8 cellular contexts compared by ENCODE assay signal in the genomic region with DNA sequence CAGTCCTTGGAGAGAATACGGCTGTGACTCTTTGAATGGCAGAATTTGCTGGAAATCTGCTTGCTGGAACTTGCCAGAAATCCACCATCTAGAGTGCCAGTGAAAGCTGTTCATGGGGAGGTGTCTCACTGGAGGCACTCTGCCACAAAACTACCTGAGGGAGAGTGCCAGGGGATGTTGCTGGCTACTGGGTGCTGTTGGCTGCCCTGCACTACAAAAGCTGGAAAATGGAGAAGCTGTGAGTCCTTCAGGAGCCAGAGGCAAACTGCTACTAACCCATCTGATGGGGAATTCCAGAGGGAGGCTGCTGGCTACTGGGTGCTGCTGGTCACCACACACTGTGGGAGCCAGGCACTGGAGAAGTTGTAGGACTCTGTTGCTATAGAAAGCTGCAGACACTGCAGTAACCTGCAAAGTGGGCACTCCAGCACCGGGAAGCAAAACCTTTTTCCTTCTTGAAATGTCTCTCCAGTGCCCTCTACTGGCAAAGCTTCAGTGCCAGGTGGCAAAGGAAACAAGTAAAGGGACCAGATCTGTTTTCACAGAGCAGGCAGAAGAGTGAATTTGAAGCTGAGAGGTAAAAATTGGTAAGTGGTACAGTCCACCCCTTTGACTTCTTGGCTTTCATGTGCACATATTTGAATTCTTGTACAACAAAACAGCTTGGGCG. TPM values are rescaled to one million over a fixed set of nuclear protein-coding genes. Genes with fewer than 3 reads are reported as not detected.
DNase-seq lines count a peak whose midpoint lies in the region; ATAC-seq and TF ChIP-seq lines count a peak whose summit lies in the region.

No MANE protein-coding gene starts in this region.

- CTCF ChIA-PET in T-cell (lab: Charles Lee), result interaction anchor here (0.6 to 2.4 kb wide), 10 partner anchors 12 to 1160 kb away, joined by 3 to 16 read pairs (median 4); no protein-coding TSS in a partner anchor

- no peak overlapping the region for H3K27ac Mint-ChIP-seq in T-cell

- no peaks in the 10 kb centered on the region for H3K9me3 Mint-ChIP-seq in T-cell

- in situ Hi-C loops in astrocyte of the cerebellum (cut with HindIII; ENCODE audit: low sequenced_read_pairs), result no loop called here

- no peaks in the 10 kb centered on the region for H3K36me3 Mint-ChIP-seq in T-cell

- peak; percentile 32 for DNase-seq in GM10266 (ENCODE audit: extremely low spot score)
- DNase-seq in NCI-H128 (lab: John Stamatoyannopoulos, UW; ENCODE audit: unreplicated experiment), result peak; percentile 53
- peak in 32 of 34 experiments; percentile 2 to 55 (median 27) for DNase-seq in T-cell
- peak; percentile 42 for DNase-seq in astrocyte of the cerebellum (ENCODE audit: low read depth)
- DNase-seq in iPS-NIHi7 (ENCODE audit: extremely low spot score), result peak; percentile 64
- peak; percentile 35 for DNase-seq in stimulated activated CD4-positive, alpha-beta T cell treated with anti-CD3 and anti-CD28 coated beads, Interleukin-1b, Interleukin-23, amount 100 ng/mL, for 48 hours

- TF ChIP-seq CTCF in GM10266 (IDR thresholded peaks at IDR 0.05; ENCODE audit: control insufficient read depth, insufficient read depth, low read depth, missing control alignments), result peak; percentile 62
- TF ChIP-seq CTCF in astrocyte of the cerebellum (IDR thresholded peaks at IDR 0.05; ENCODE audit: low read depth, low read length, missing control alignments), result peak; percentile 81

- peaks cover 0 to 40% of the 10 kb centered on the region in 2 donors for H3K27me3 Mint-ChIP-seq in T-cell

- no peak overlapping the region for H3K4me3 ChIP-seq in astrocyte of the cerebellum (ENCODE audit: low read depth, low read length)

- H3K4me1 Mint-ChIP-seq in T-cell, result peaks cover 0 to 7% (median 0%) of the 10 kb centered on the region in 3 donors

- ATAC-seq in T-cell (replicated peaks in 1 of 4) (peak in 3 of 4 experiments; percentile 30 to 37 (median 35)), GM18867 (IDR thresholded peaks at IDR 0.05; ENCODE audit: unreplicated experiment) (no peak), HG03460 (IDR thresholded peaks at IDR 0.05; ENCODE audit: unreplicated experiment) (no peak)

- no peak overlapping the region for H3K4me3 Mint-ChIP-seq in T-cell

- POLR2A ChIA-PET in T-cell (lab: Charles Lee), result no interaction called here

RNA-seq across cellular contexts. Expression of gene HSD17B10, which starts 47.8 kb away (rescaled TPM):
- total RNA-seq in T-cell, result 10 to 100 TPM; 36.6 to 60.0 (median 43.3) TPM

RNA-seq across cellular contexts. Expression of gene RIBC1, which starts 59.3 kb away (rescaled TPM):
- total RNA-seq in T-cell, result 1 to 10 TPM; 1.5 to 2.7 (median 2.1) TPM

RNA-seq across cellular contexts. Expression of gene SMC1A, which starts 59.5 kb away (rescaled TPM):
- total RNA-seq in T-cell, result 10 to 100 TPM; 46.8 to 73.0 (median 66.0) TPM

Comparison
In these comparisons a context has a peak if more than half of its experiments do, and no peak if none do; other contexts are left out.
1. ATAC-seq: peak in T-cell (3 of 4); none in GM18867 (single experiment) and HG03460 (single experiment).
2. Peak in every context shown above with its lines, with median percentiles within 50 percentile points of each other: DNase-seq.